ENCODE assay signal across 3 cellular contexts in the genomic region with DNA sequence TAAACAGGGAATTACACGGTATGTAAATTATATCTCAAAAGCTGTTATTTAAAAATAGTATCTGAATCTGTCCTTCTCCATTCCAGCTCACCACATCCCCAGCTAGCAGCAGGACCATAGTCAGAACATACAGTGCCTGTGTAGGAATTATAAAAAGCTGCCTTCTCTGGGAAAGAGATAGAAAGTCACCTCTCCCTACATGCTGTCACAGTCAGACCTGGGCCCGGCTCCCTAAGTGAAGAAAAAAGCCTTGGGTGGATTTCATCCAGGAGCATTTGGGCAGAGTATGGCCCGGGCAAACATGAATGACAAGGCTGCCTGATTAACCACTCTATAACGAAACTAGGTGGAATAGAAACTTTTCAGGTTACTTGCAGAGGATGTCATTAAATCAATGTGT.
"Had no signal": no experiment of that assay in that cellular context is flagged by ENCODE, and none has a peak within 500 bp of the region (broad histone marks: within the 10 kb centered on the region; RNA-seq: fewer than 3 reads in every experiment).

No MANE protein-coding gene starts in this region.

- H3K4me3 ChIP-seq: GM12878 had no signal

- DNase-seq: GDM1, GF-D8 had no signal
